In genomic region chr6:3063340-3063732, GRCh38 we compare ENCODE assay signal across 8 cellular contexts. TPM values are rescaled to one million over a fixed set of nuclear protein-coding genes. Genes with fewer than 3 reads are reported as not detected.
DNase-seq lines count a peak whose midpoint lies in the region; ATAC-seq, FAIRE-seq and TF ChIP-seq lines count a peak whose summit lies in the region.
"Not testable (repeated sequence)": the region's sequence is repeated elsewhere in the genome, so short reads cannot be mapped to it uniquely, and the experiment has no call there.

No MANE protein-coding gene starts in this region.

- not testable (repeated sequence) for BruUV-seq in K562 (replicated peaks; lab: Mats Ljungman, UMichigan)

- POLR2A ChIA-PET in K562 (lab: Yijun Ruan, JAX): interaction anchor here (0.5 to 1.4 kb wide), 23 partner anchors 9 to 325 kb away, joined by 3 to 17 read pairs (median 3); partner anchors contain the start of genes NQO2 and WRNIP1

- not testable (repeated sequence) for H4K20me1 ChIP-seq in K562 (replicated peaks; ENCODE audit: control insufficient read depth, insufficient read depth, low read length); fibroblast of lung (ENCODE audit: control insufficient read depth, extremely low read depth, insufficient read depth, low read length)

- DNase-seq in Caki2 (ENCODE audit: low read depth): peak; percentile 60
- DNase-seq in KBM-7: peak; percentile 32
- not testable (repeated sequence) for DNase-seq in WERI-Rb-1; K562 (ENCODE audit: extremely low read depth in 1 of 4, low spot score in 3 of 4); fibroblast of lung (ENCODE audit: low read depth in 2 of 2); lower lobe of right lung; prostate gland (ENCODE audit: low spot score); upper lobe of right lung

- in situ Hi-C loops in Caki2 (cut with HindIII; ENCODE audit: low pct_unique_long_range_greater_than_20kb, low sequenced_read_pairs); KBM-7 (cut with MboI; ENCODE audit: low pct_unique_long_range_greater_than_20kb, low sequenced_read_pairs); K562 (cut with MboI): not testable (repeated sequence)

- H3K4me3 ChIP-seq in WERI-Rb-1 (ENCODE audit: low read depth, low read length) (peak overlapping the region; percentile 49), K562 (peak overlapping the region; percentile 81), fibroblast of lung (replicated peaks in 1 of 4; ENCODE audit: control extremely low read depth in 1 of 4, insufficient read depth in 1 of 4, low read depth in 3 of 4, low read length in 4 of 4) (peak overlapping the region in 2 of 4 experiments; percentile 18 to 83), lower lobe of right lung (peak overlapping the region; percentile 78), prostate gland (peak overlapping the region; percentile 73 to 75), upper lobe of right lung (peak overlapping the region; percentile 70)

- H3K4me2 ChIP-seq in K562 (ENCODE audit: insufficient read depth, low read length): peak overlapping the region; percentile 81
- not testable (repeated sequence) for H3K4me2 ChIP-seq in fibroblast of lung (ENCODE audit: extremely low read depth, insufficient read depth, low read length)

- H3K9me1 ChIP-seq in K562 (ENCODE audit: control insufficient read depth, insufficient read depth, low read length): not testable (repeated sequence)

- H3K79me2 ChIP-seq in K562 (ENCODE audit: control insufficient read depth, insufficient read depth, low read length): peaks cover 44% of the 10 kb centered on the region
- not testable (repeated sequence) for H3K79me2 ChIP-seq in fibroblast of lung (ENCODE audit: control insufficient read depth, insufficient read depth, low read length)

- H3K4me1 ChIP-seq in K562 (replicated peaks in 1 of 2; ENCODE audit: control insufficient read depth in 2 of 2, insufficient read depth in 2 of 2, low read length in 2 of 2) (peaks cover 22 to 33% of the 10 kb centered on the region in 2 experiments), upper lobe of right lung (peaks cover 18% of the 10 kb centered on the region)
- H3K4me1 ChIP-seq in fibroblast of lung (ENCODE audit: control insufficient read depth, extremely low read depth, insufficient read depth, low read length); lower lobe of right lung; prostate gland (replicated peaks): not testable (repeated sequence)

- TF ChIP-seq EP300 in K562 (IDR thresholded peaks at IDR 0.05; ENCODE audit: low read length): not testable (repeated sequence)

- not testable (repeated sequence) for TF ChIP-seq RAD21 in K562 (CRISPR knock-in tag; conservative IDR thresholded peaks at IDR 0.05 in 1 of 2, IDR thresholded peaks at IDR 0.05 in 1 of 2)

- H3K36me3 ChIP-seq in WERI-Rb-1; K562 (ENCODE audit: control insufficient read depth, insufficient read depth, low read length); fibroblast of lung (ENCODE audit: control insufficient read depth, insufficient read depth, low read length); lower lobe of right lung; prostate gland; upper lobe of right lung: not testable (repeated sequence)

- CTCF ChIA-PET in K562 (lab: Yijun Ruan, JAX; ENCODE audit: low intra/inter-chr PET ratio): not testable (repeated sequence)

- peak overlapping the region; percentile 74 to 93; a peak in 3 of 4 replicates for H3K9ac ChIP-seq in K562 (ENCODE audit: insufficient read depth in 1 of 2, low read depth in 2 of 2, low read length in 2 of 2)
- not testable (repeated sequence) for H3K9ac ChIP-seq in fibroblast of lung (ENCODE audit: insufficient read depth, low read length)

- H3K9me3 ChIP-seq in WERI-Rb-1 (ENCODE audit: severe bottlenecking); K562 (replicated peaks; ENCODE audit: control insufficient read depth, insufficient read depth, low read depth, low read length); fibroblast of lung (ENCODE audit: control insufficient read depth, insufficient read depth, low read depth, low read length); lower lobe of right lung; prostate gland; upper lobe of right lung: not testable (repeated sequence)

- intact Hi-C loops in K562 (cut with micrococcal nuclease); lower lobe of right lung (cut with DNase I); prostate gland (cut with DNase I); upper lobe of right lung (cut with DNase I): not testable (repeated sequence)

- not testable (repeated sequence) for FAIRE-seq in K562 (lab: Jason Lieb, UNC)

- H2AFZ ChIP-seq in K562 (ENCODE audit: low read depth, low read length) (peak overlapping the region; percentile 88), fibroblast of lung (ENCODE audit: low read length) (peak overlapping the region; percentile 44)

- TF ChIP-seq POLR2A in K562 (conservative IDR thresholded peaks at IDR 0.05); prostate gland (IDR thresholded peaks at IDR 0.05): not testable (repeated sequence)

- WGBS in K562 (ENCODE audit: insufficient coverage, low coverage, missing lambda C conversion rate): 6% methylated on average over 4 of the region's 19 CpGs
- 0% methylated on average over 13 of the region's 19 CpGs for WGBS in prostate gland

- not testable (repeated sequence) for ATAC-seq in K562, lower lobe of right lung, upper lobe of right lung

- H3K27me3 ChIP-seq in WERI-Rb-1 (ENCODE audit: insufficient read depth, low read depth, severe bottlenecking); K562 (ENCODE audit: control insufficient read depth in 2 of 2, insufficient read depth in 2 of 2, low read length in 2 of 2); fibroblast of lung (ENCODE audit: control insufficient read depth, insufficient read depth, low read length); lower lobe of right lung (ENCODE audit: low read depth); prostate gland (replicated peaks; ENCODE audit: insufficient read depth); upper lobe of right lung: not testable (repeated sequence)

- peak overlapping the region; percentile 59 for H3K27ac ChIP-seq in WERI-Rb-1
- H3K27ac ChIP-seq in K562 (ENCODE audit: extremely low read depth, low read depth, low read length): peak overlapping the region; percentile 80; the same call in 2 of the 3 replicates
- H3K27ac ChIP-seq in fibroblast of lung (ENCODE audit: insufficient read depth, low read length): not testable (repeated sequence)
- H3K27ac ChIP-seq in lower lobe of right lung: peak overlapping the region; percentile 93
- H3K27ac ChIP-seq in prostate gland: peak overlapping the region; percentile 89 to 91
- H3K27ac ChIP-seq in upper lobe of right lung: peak overlapping the region; percentile 88

- TF ChIP-seq CTCF in WERI-Rb-1 (IDR thresholded peaks at IDR 0.05; ENCODE audit: low read depth, low read length); K562 (IDR thresholded peaks at IDR 0.05 in 2 of 3, conservative IDR thresholded peaks at IDR 0.05 in 1 of 3; ENCODE audit: insufficient read depth in 2 of 3, low read depth in 1 of 3, low read length in 3 of 3); fibroblast of lung (conservative IDR thresholded peaks at IDR 0.05 in 1 of 2, IDR thresholded peaks at IDR 0.05 in 1 of 2; ENCODE audit: low read depth in 1 of 2, low read length in 2 of 2); lower lobe of right lung (IDR thresholded peaks at IDR 0.05); prostate gland (IDR thresholded peaks at IDR 0.05); upper lobe of right lung (IDR thresholded peaks at IDR 0.05): not testable (repeated sequence)

RNA-seq across cellular contexts. Expression of gene RIPK1, which starts 5.0 kb away (rescaled TPM):
- total RNA-seq in Caki2 (2014; rRNA removed; shearing (Covaris generic); ENCODE audit: low replicate concordance): 6.7 and 7.5 TPM in 2 replicates
- total RNA-seq in K562 (2011; cell fraction: chromatin; rRNA removed; ENCODE audit: low replicate concordance): 21.4 and 26.8 TPM in 2 replicates
- 10.3 and 11.1 TPM in 2 replicates for total RNA-seq in K562 (2011; cell fraction: nucleolus; rRNA removed)
- total RNA-seq in K562 (2011; cell fraction: nucleoplasm; rRNA removed): 12.0 and 12.4 TPM in 2 replicates
- total RNA-seq in K562 (2014; rRNA removed): 14.4 and 15.8 TPM in 2 replicates
- total RNA-seq in K562 (2014; rRNA removed; fragmentation: Illumina TruSeq; extraction: Trizol): 17.7 and 19.6 TPM in 2 replicates
- total RNA-seq in K562 (2015; rRNA removed; fragmentation: Illumina TruSeq; extraction: Trizol): 20.9 and 23.2 TPM in 2 replicates
- 17.2 and 19.4 TPM in 2 replicates for total RNA-seq in K562 (2021)
- polyA plus RNA-seq in K562 (2011; rRNA removed): 15.9 and 23.2 TPM in 2 replicates
- polyA plus RNA-seq in K562 (2011; cell fraction: cytosol; rRNA removed): 11.5 and 12.3 TPM in 2 replicates
- polyA plus RNA-seq in K562 (2011; cell fraction: nucleus; rRNA removed): 11.6 and 14.1 TPM in 2 replicates
- 17.4 and 19.0 TPM in 2 replicates for polyA plus RNA-seq in K562 (2012)
- polyA plus RNA-seq in K562 (2014; fragmentation: Illumina TruSeq; extraction: Trizol): 21.7 and 24.9 TPM in 2 replicates
- 1 to 10 TPM; 3.8 to 4.5 TPM for polyA plus RNA-seq in K562 (2014; fragmentation: Nextera tagmentation; extraction: Ambion mirVana)
- 14.5 and 16.9 TPM in 2 replicates for polyA plus RNA-seq in K562 (2014; rRNA removed)
- 29.0 and 42.9 TPM in 2 replicates for polyA minus RNA-seq in K562 (2011; rRNA and poly(A)+ RNA removed)
- polyA minus RNA-seq in K562 (2011; cell fraction: cytosol; rRNA and poly(A)+ RNA removed): 10.7 and 18.6 TPM in 2 replicates
- 4.7 and 6.1 TPM in 2 replicates for polyA minus RNA-seq in K562 (2011; cell fraction: nucleus; rRNA and poly(A)+ RNA removed)
- total RNA-seq in fibroblast of lung: 20.3 and 22.1 TPM in 2 replicates
- 24.9 and 29.3 TPM in 2 replicates for polyA plus RNA-seq in fibroblast of lung
- 19.5 and 23.3 TPM in 2 replicates for polyA plus RNA-seq in fibroblast of lung (2012)
- polyA minus RNA-seq in fibroblast of lung (ENCODE audit: low replicate concordance): 9.0 and 9.3 TPM in 2 replicates
- total RNA-seq in lower lobe of right lung: 26.3 TPM
- 10 to 100 TPM; 21.3 to 23.0 TPM for total RNA-seq in prostate gland
- 24.4 TPM for total RNA-seq in upper lobe of right lung

RNA-seq across cellular contexts. Expression of gene BPHL, which starts 55.2 kb away (rescaled TPM):
- total RNA-seq in Caki2 (2014; rRNA removed; shearing (Covaris generic); ENCODE audit: low replicate concordance): 29.5 and 35.9 TPM in 2 replicates
- total RNA-seq in K562 (2011; cell fraction: chromatin; rRNA removed; ENCODE audit: low replicate concordance): 15.8 and 23.9 TPM in 2 replicates
- total RNA-seq in K562 (2011; cell fraction: nucleolus; rRNA removed): 10.9 and 11.7 TPM in 2 replicates
- total RNA-seq in K562 (2011; cell fraction: nucleoplasm; rRNA removed): 18.0 and 24.7 TPM in 2 replicates
- total RNA-seq in K562 (2014; rRNA removed): 4.1 and 6.3 TPM in 2 replicates
- 8.5 and 9.8 TPM in 2 replicates for total RNA-seq in K562 (2014; rRNA removed; fragmentation: Illumina TruSeq; extraction: Trizol)
- total RNA-seq in K562 (2015; rRNA removed; fragmentation: Illumina TruSeq; extraction: Trizol): 7.1 and 8.2 TPM in 2 replicates
- total RNA-seq in K562 (2021): 10.3 and 10.4 TPM in 2 replicates
- polyA plus RNA-seq in K562 (2011; rRNA removed): 14.0 and 17.4 TPM in 2 replicates
- polyA plus RNA-seq in K562 (2011; cell fraction: cytosol; rRNA removed): 7.7 and 9.2 TPM in 2 replicates
- 14.9 and 16.2 TPM in 2 replicates for polyA plus RNA-seq in K562 (2011; cell fraction: nucleus; rRNA removed)
- 6.9 and 17.7 TPM in 2 replicates for polyA plus RNA-seq in K562 (2012)
- polyA plus RNA-seq in K562 (2014; fragmentation: Illumina TruSeq; extraction: Trizol): 6.6 and 8.2 TPM in 2 replicates
- 1 to 10 TPM; 3.5 to 9.3 TPM for polyA plus RNA-seq in K562 (2014; fragmentation: Nextera tagmentation; extraction: Ambion mirVana)
- 6.3 and 8.1 TPM in 2 replicates for polyA plus RNA-seq in K562 (2014; rRNA removed)
- 9.0 and 11.6 TPM in 2 replicates for polyA minus RNA-seq in K562 (2011; rRNA and poly(A)+ RNA removed)
- polyA minus RNA-seq in K562 (2011; cell fraction: cytosol; rRNA and poly(A)+ RNA removed): 5.0 and 10.1 TPM in 2 replicates
- 10.9 and 12.1 TPM in 2 replicates for polyA minus RNA-seq in K562 (2011; cell fraction: nucleus; rRNA and poly(A)+ RNA removed)
- total RNA-seq in fibroblast of lung: 15.2 and 20.6 TPM in 2 replicates
- 15.5 and 16.6 TPM in 2 replicates for polyA plus RNA-seq in fibroblast of lung
- 13.7 and 14.4 TPM in 2 replicates for polyA plus RNA-seq in fibroblast of lung (2012)
- 4.8 and 13.7 TPM in 2 replicates for polyA minus RNA-seq in fibroblast of lung (ENCODE audit: low replicate concordance)
- 12.7 TPM for total RNA-seq in lower lobe of right lung
- 10 to 100 TPM; 16.5 to 17.7 TPM for total RNA-seq in prostate gland
- total RNA-seq in upper lobe of right lung: 7.6 TPM
